Comparison of ENCODE assay signal across 1 cellular context in the genomic region with DNA sequence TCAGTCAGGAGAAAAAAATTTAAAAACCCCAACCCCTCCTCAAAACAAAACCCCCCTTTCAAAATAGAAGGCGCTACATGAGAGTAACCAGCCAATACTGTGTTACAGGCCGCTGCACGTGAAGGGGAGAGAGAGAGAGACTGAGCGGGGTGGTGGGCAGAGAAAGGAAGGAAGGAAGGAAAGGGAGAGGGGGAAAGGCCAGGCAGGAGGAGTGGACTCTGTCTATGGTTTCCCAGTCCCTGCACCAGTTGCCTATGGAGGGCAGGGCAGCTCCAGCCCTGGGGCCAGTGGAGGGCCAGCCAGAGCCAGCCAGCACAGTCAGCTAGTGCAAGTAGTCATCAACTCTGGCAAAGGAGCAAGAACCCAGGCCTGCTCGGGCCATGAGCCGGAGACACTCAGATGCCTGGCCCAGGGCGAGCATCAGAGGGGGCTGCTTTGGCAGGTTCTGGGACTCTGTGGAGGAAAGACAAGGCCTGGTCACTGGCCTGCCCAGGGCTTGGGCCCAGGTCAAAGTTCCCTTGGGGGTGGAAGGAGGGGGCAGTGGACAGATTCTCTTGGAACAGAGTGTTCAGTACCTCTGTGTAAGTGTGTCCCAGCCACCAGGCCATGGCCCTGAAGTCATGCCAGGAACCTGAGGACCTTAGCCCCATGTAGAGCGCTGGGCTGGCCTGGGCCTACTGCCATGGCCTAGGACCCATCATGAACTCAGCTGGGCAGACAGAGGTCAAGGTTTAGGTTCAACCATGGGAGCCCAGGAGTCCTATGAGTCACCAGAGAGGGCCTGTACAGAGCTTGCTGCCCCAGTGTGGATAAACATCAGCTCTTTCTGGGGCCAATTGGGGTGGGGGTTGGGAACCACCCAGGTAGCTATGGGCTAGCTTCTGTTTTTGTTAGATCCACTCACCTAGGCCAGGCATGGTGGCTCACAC.
TF ChIP-seq lines count a peak whose summit lies in the region.

No MANE protein-coding gene starts in this region.

TF ChIP-seq in liver, 16 proteins besides CTCF, POLR2A, EP300 and RAD21 (continued from another document):
- TF ChIP-seq, protein P1, sequence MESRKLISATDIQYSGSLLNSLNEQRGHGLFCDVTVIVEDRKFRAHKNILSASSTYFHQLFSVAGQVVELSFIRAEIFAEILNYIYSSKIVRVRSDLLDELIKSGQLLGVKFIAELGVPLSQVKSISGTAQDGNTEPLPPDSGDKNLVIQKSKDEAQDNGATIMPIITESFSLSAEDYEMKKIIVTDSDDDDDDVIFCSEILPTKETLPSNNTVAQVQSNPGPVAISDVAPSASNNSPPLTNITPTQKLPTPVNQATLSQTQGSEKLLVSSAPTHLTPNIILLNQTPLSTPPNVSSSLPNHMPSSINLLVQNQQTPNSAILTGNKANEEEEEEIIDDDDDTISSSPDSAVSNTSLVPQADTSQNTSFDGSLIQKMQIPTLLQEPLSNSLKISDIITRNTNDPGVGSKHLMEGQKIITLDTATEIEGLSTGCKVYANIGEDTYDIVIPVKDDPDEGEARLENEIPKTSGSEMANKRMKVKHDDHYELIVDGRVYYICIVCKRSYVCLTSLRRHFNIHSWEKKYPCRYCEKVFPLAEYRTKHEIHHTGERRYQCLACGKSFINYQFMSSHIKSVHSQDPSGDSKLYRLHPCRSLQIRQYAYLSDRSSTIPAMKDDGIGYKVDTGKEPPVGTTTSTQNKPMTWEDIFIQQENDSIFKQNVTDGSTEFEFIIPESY (IDR thresholded peaks at IDR 0.05) = peak; percentile 96
- peak; percentile 100 for TF ChIP-seq RXRA (IDR thresholded peaks at IDR 0.05)
- TF ChIP-seq FOXA1 (IDR thresholded peaks at IDR 0.05) = peak; percentile 70
- peak; percentile 67 for TF ChIP-seq FOXA2 (IDR thresholded peaks at IDR 0.05)
- peak; percentile 100 for TF ChIP-seq SP1 (IDR thresholded peaks at IDR 0.05)
- TF ChIP-seq YY1 (IDR thresholded peaks at IDR 0.05) = peak; percentile 82
- peak; percentile 72 to 83 for TF ChIP-seq EGR1 (IDR thresholded peaks at IDR 0.05; ENCODE audit: low read depth in 2 of 2)
- peak; percentile 98 for TF ChIP-seq HNF4G (IDR thresholded peaks at IDR 0.05)
- TF ChIP-seq, protein P2, sequence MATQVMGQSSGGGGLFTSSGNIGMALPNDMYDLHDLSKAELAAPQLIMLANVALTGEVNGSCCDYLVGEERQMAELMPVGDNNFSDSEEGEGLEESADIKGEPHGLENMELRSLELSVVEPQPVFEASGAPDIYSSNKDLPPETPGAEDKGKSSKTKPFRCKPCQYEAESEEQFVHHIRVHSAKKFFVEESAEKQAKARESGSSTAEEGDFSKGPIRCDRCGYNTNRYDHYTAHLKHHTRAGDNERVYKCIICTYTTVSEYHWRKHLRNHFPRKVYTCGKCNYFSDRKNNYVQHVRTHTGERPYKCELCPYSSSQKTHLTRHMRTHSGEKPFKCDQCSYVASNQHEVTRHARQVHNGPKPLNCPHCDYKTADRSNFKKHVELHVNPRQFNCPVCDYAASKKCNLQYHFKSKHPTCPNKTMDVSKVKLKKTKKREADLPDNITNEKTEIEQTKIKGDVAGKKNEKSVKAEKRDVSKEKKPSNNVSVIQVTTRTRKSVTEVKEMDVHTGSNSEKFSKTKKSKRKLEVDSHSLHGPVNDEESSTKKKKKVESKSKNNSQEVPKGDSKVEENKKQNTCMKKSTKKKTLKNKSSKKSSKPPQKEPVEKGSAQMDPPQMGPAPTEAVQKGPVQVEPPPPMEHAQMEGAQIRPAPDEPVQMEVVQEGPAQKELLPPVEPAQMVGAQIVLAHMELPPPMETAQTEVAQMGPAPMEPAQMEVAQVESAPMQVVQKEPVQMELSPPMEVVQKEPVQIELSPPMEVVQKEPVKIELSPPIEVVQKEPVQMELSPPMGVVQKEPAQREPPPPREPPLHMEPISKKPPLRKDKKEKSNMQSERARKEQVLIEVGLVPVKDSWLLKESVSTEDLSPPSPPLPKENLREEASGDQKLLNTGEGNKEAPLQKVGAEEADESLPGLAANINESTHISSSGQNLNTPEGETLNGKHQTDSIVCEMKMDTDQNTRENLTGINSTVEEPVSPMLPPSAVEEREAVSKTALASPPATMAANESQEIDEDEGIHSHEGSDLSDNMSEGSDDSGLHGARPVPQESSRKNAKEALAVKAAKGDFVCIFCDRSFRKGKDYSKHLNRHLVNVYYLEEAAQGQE (IDR thresholded peaks at IDR 0.05) = peak; percentile 84
- TF ChIP-seq, protein P3, sequence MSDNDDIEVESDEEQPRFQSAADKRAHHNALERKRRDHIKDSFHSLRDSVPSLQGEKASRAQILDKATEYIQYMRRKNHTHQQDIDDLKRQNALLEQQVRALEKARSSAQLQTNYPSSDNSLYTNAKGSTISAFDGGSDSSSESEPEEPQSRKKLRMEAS (IDR thresholded peaks at IDR 0.05) = peak; percentile 99
- peak in 1 of 2 donors; percentile 65 for TF ChIP-seq GABPA (IDR thresholded peaks at IDR 0.05 in 1 of 2, conservative IDR thresholded peaks at IDR 0.05 in 1 of 2)
- TF ChIP-seq, protein P4, sequence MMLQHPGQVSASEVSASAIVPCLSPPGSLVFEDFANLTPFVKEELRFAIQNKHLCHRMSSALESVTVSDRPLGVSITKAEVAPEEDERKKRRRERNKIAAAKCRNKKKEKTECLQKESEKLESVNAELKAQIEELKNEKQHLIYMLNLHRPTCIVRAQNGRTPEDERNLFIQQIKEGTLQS (IDR thresholded peaks at IDR 0.05) = peak; percentile 98
- TF ChIP-seq NR2F2 (IDR thresholded peaks at IDR 0.05) = peak; percentile 97
- no peak for TF ChIP-seq TAF1 (conservative IDR thresholded peaks at IDR 0.05)
